14 cellular contexts compared by ENCODE assay signal in the genomic region with DNA sequence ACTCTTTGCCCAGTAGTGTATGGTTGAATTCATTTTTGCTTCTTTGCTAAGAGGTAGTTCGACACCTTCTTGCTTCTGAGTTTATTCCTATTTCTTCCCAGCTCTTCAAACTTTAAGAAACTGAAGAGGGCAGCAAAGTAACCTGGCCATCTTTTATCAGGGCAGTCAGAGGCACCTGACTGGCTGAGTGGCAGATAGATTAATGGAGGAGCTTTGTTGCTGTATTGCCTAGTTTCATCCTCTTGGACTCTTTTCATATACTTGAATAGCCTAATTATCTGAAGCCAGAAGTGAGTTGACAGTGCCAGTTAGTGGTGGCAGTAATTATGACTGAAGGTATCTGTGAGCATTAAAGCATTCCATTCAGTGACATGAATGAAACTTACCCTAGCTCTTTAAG.
DNase-seq lines count a peak whose midpoint lies in the region; ATAC-seq and FAIRE-seq lines count a peak whose summit lies in the region.
"Had no signal": no experiment of that assay in that cellular context is flagged by ENCODE, and none has a peak within 500 bp of the region (broad histone marks: within the 10 kb centered on the region; RNA-seq: fewer than 3 reads in every experiment).

No MANE protein-coding gene starts in this region.

- no peaks in the 10 kb centered on the region for H3K9me3 Mint-ChIP-seq in immature natural killer cell

- no peak overlapping the region for H3K4me3 Mint-ChIP-seq in immature natural killer cell

- in situ Hi-C loops in SK-MEL-5 (cut with HindIII; ENCODE audit: low pct_unique_long_range_greater_than_20kb, low sequenced_read_pairs): no loop called here

- H3K27me3 Mint-ChIP-seq in immature natural killer cell (ENCODE audit: low read depth in 3 of 3): peaks cover 0 to 2% (median 0%) of the 10 kb centered on the region in 3 donors

- H3K4me1 Mint-ChIP-seq in immature natural killer cell: peaks cover 6 to 23% of the 10 kb centered on the region in 2 donors

- H3K36me3 Mint-ChIP-seq in immature natural killer cell: peaks cover 10 to 24% (median 17%) of the 10 kb centered on the region in 3 donors

- DNase-seq in left ventricle myocardium superior (no peak), cardiac septum (ENCODE audit: low spot score) (no peak), SK-MEL-5 (ENCODE audit: low read depth, low spot score) (peak; percentile 32), globus pallidus (ENCODE audit: low spot score) (peak; percentile 45), immature natural killer cell (no peak), NCI-H2029 treated with DMSO at 0.1 percent for 48 hours (lab: John Stamatoyannopoulos, UW) (no peak), RCC 7860 (ENCODE audit: low spot score) (no peak)
- DNase-seq: activated gamma-delta T cell treated with Interleukin-2 at 50 U/mL for 16 hours, hippocampal formation, left colon, NCI-H2171 treated with DMSO at 0.1 percent for 48 hours, psoas muscle had no signal

- peak overlapping the region in 2 of 6 donors; percentile 7 to 39 for H3K27ac Mint-ChIP-seq in immature natural killer cell

- intact Hi-C loops in left ventricle myocardium superior (cut with micrococcal nuclease) (loop anchor here (10.0 kb wide), 1 partner anchor 141 kb away; no protein-coding TSS in a partner anchor), cardiac septum (cut with DNase I) (loop anchor here (10.0 kb wide), 1 partner anchor 141 kb away; no protein-coding TSS in a partner anchor)

- no peak for FAIRE-seq in RCC 7860 (lab: Jason Lieb, UNC)

- ATAC-seq in left ventricle myocardium superior (peak; percentile 66), GM19452 (IDR thresholded peaks at IDR 0.05; ENCODE audit: unreplicated experiment) (no peak)
- ATAC-seq: left colon, psoas muscle, SK-N-SH treated with all-trans-retinoic acid at 6 μM for 48 hours had no signal

Comparison
In these comparisons a context has a peak if more than half of its experiments do, and no peak if none do; other contexts are left out.
1. DNase-seq: peak in SK-MEL-5 (single experiment) and globus pallidus (single experiment); none in left ventricle myocardium superior (single experiment), cardiac septum (single experiment), immature natural killer cell (0 of 3), NCI-H2029 treated with DMSO at 0.1 percent for 48 hours (single experiment) and RCC 7860 (single experiment).